Comparison of ENCODE assay signal across 8 cellular contexts in genomic region chr2:201158111-201158929, GRCh38. TPM values are rescaled to one million over a fixed set of nuclear protein-coding genes. Genes with fewer than 3 reads are reported as not detected.
DNase-seq lines count a peak whose midpoint lies in the region; ATAC-seq and TF ChIP-seq lines count a peak whose summit lies in the region.

No MANE protein-coding gene starts in this region.

- intact Hi-C loops in natural killer cell (cut with micrococcal nuclease), result loop anchor here (1.0 to 5.0 kb wide), 4 partner anchors 42 to 257 kb away; partner anchors contain the start of genes CFLAR, HYCC2 and ORC2

- no peak overlapping the region for H3K4me3 Mint-ChIP-seq in activated T-cell treated with anti-CD3 and anti-CD28 coated beads, Interleukin-2, amount 50 U/mL, for 24 hours
- no peak overlapping the region for H3K4me3 Mint-ChIP-seq in natural killer cell

- no peaks in the 10 kb centered on the region for H3K9me3 Mint-ChIP-seq in activated T-cell treated with anti-CD3 and anti-CD28 coated beads, Interleukin-2, amount 50 U/mL, for 24 hours
- H3K9me3 Mint-ChIP-seq in natural killer cell, result no peaks in the 10 kb centered on the region

- H3K27ac Mint-ChIP-seq in activated T-cell treated with anti-CD3 and anti-CD28 coated beads, Interleukin-2, amount 50 U/mL, for 24 hours, result peak overlapping the region; percentile 87
- H3K27ac Mint-ChIP-seq in natural killer cell, result peak overlapping the region; percentile 86 to 88

- no peaks in the 10 kb centered on the region for H3K27me3 Mint-ChIP-seq in activated T-cell treated with anti-CD3 and anti-CD28 coated beads, Interleukin-2, amount 50 U/mL, for 24 hours
- H3K27me3 Mint-ChIP-seq in natural killer cell (ENCODE audit: low read depth in 2 of 2), result no peaks in the 10 kb centered on the region

- H3K36me3 Mint-ChIP-seq in activated T-cell treated with anti-CD3 and anti-CD28 coated beads, Interleukin-2, amount 50 U/mL, for 24 hours (ENCODE audit: low read depth), result peaks cover 90% of the 10 kb centered on the region
- peaks cover 25% of the 10 kb centered on the region for H3K36me3 Mint-ChIP-seq in natural killer cell

- H3K4me3 ChIP-seq in fibroblast of mammary gland (ENCODE audit: control insufficient read depth, low read depth, low read length), result no peak overlapping the region

- ATAC-seq in GM19397 (IDR thresholded peaks at IDR 0.05; ENCODE audit: unreplicated experiment) (peak; percentile 85), HG03457 (IDR thresholded peaks at IDR 0.05; ENCODE audit: unreplicated experiment) (peak; percentile 93), natural killer cell (peak; percentile 84 to 89 (median 86))

- peak; percentile 85 for TF ChIP-seq CTCF in fibroblast of mammary gland (conservative IDR thresholded peaks at IDR 0.05; ENCODE audit: control insufficient read depth, insufficient read depth, low read depth, low read length)
- TF ChIP-seq CTCF in natural killer cell (IDR thresholded peaks at IDR 0.05), result peak; percentile 37

- peak; percentile 91 for DNase-seq in DMS53 (lab: John Stamatoyannopoulos, UW)
- peak; percentile 62 for DNase-seq in NCI-H748 (lab: John Stamatoyannopoulos, UW; ENCODE audit: unreplicated experiment)
- no peak for DNase-seq in activated T-cell treated with anti-CD3 and anti-CD28 coated beads, Interleukin-2, amount 50 U/mL, for 24 hours
- peak; percentile 83 for DNase-seq in fibroblast of mammary gland (ENCODE audit: low read depth)
- no peak for DNase-seq in natural killer cell
- DNase-seq in cortex of kidney (lab: John Stamatoyannopoulos, UW), result no peak

- H3K4me1 Mint-ChIP-seq in activated T-cell treated with anti-CD3 and anti-CD28 coated beads, Interleukin-2, amount 50 U/mL, for 24 hours (ENCODE audit: low read depth), result peaks cover 34% of the 10 kb centered on the region
- H3K4me1 Mint-ChIP-seq in natural killer cell, result peaks cover 32 to 37% of the 10 kb centered on the region in 2 donors

RNA-seq across cellular contexts. Expression of gene CASP10, which starts 24.6 kb away (rescaled TPM):
- total RNA-seq in natural killer cell, result 100 to 1,000 TPM in 1 of 3 donors, 10 to 100 TPM in 2; 67.4 to 101 (median 75.3) TPM

RNA-seq across cellular contexts. Expression of gene CFLAR, which starts 42.4 kb away (rescaled TPM):
- 100 to 1,000 TPM; 415 to 542 (median 445) TPM for total RNA-seq in natural killer cell

Comparison
In these comparisons a context has a peak if more than half of its experiments do, and no peak if none do; other contexts are left out.
1. DNase-seq: peak in DMS53 (single experiment), NCI-H748 (single experiment) and fibroblast of mammary gland (single experiment); none in activated T-cell treated with anti-CD3 and anti-CD28 coated beads, Interleukin-2, amount 50 U/mL, for 24 hours (single experiment), natural killer cell (single experiment) and cortex of kidney (single experiment).
2. Peak in every context shown above with its lines, with median percentiles within 50 percentile points of each other: ATAC-seq.